Comparison of ENCODE assay signal across 9 cellular contexts in the genomic region with DNA sequence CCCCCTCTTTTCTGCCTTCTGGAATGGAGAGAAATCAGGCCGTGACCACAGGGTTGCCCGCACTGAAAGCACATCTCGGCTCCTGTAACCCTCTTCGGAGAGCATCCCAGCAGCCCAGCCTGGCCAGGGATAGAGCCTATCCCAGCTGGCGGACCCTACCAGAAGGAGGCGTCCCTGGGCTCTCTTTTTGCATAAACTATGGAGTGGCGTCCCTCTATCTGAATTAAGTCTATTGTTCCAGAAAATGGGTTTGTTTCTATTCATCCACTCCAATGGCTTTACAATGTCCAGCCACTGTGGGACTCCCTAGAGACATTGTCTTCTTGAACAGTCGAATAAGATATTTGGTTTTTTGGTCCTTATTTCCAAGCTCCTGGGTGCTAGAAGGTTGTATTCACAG. TPM values are rescaled to one million over a fixed set of nuclear protein-coding genes. Genes with fewer than 3 reads are reported as not detected.
A peak's percentile ranks its signal among the peaks of the same experiment; 100 is the strongest.
DNase-seq lines count a peak whose midpoint lies in the region; ATAC-seq, FAIRE-seq and TF ChIP-seq lines count a peak whose summit lies in the region.
"Had no signal": no experiment of that assay in that cellular context is flagged by ENCODE, and none has a peak within 500 bp of the region (broad histone marks: within the 10 kb centered on the region; RNA-seq: fewer than 3 reads in every experiment).

No MANE protein-coding gene starts in this region.

- TF ChIP-seq CTCF in D721Med (IDR thresholded peaks at IDR 0.05; ENCODE audit: insufficient read depth, missing control alignments) (peak; percentile 39), foreskin keratinocyte (conservative IDR thresholded peaks at IDR 0.05) (peak; percentile 32)

- H2BK5ac ChIP-seq in trophoblast cell (ENCODE audit: low read depth, low read length, poor library complexity), result no peak overlapping the region

- no peak overlapping the region for H3K4me3 ChIP-seq in trophoblast cell (ENCODE audit: low read depth, low read length)

- H2BK12ac ChIP-seq in trophoblast cell (ENCODE audit: low read length), result peak overlapping the region; percentile 53

- peaks cover 12% of the 10 kb centered on the region for H3K79me1 ChIP-seq in trophoblast cell (ENCODE audit: low read length)

- no CpG with 5 or more reads among the region's 8 CpGs for WGBS in trophoblast cell (ENCODE audit: extremely low coverage, insufficient coverage, insufficient read length)

- peak overlapping the region; percentile 24 for H4K12ac ChIP-seq in trophoblast cell (ENCODE audit: low read depth, low read length)

- H3K27me3 ChIP-seq in foreskin keratinocyte (peaks cover 25% of the 10 kb centered on the region), trophoblast cell (ENCODE audit: insufficient read depth, low read length) (no peaks in the 10 kb centered on the region)

- H3K36me3 ChIP-seq in trophoblast cell (ENCODE audit: control insufficient read depth in 1 of 2, insufficient read depth in 2 of 2, low read length in 2 of 2), result peaks cover 0 to 3% of the 10 kb centered on the region in 2 experiments

- no peak overlapping the region for H3K4ac ChIP-seq in trophoblast cell (ENCODE audit: low read depth, low read length)

- no peak overlapping the region for H3K18ac ChIP-seq in trophoblast cell (ENCODE audit: low read length)

- no peak overlapping the region for H2BK120ac ChIP-seq in trophoblast cell (ENCODE audit: insufficient read depth, low read length, poor library complexity)

- no peak overlapping the region for H3K23ac ChIP-seq in trophoblast cell (ENCODE audit: low read length)

- no peak for DNase-seq in D721Med (ENCODE audit: insufficient read length, low spot score)
- peak; percentile 16 for DNase-seq in NCI-H82 treated with DMSO at 0.1 percent for 48 hours (lab: John Stamatoyannopoulos, UW; ENCODE audit: unreplicated experiment)
- peak in 1 of 2 donors; percentile 23 for DNase-seq in foreskin keratinocyte
- DNase-seq in trophoblast cell, result no peak
- no peak for DNase-seq in NCI-H2227 treated with DMSO at 0.1 percent for 48 hours (lab: John Stamatoyannopoulos, UW)
- DNase-seq in stimulated activated CD8-positive, alpha-beta memory T cell treated with anti-CD3 and anti-CD28 coated beads, Interleukin-4, amount 100 ng/mL, for 48 hours, result no peak
- no peak for DNase-seq in HK-2 (ENCODE audit: unreplicated experiment)
- DNase-seq: amygdala had no signal

- H3K9ac ChIP-seq in trophoblast cell (ENCODE audit: low read length), result no peak overlapping the region

- no peak for ATAC-seq in foreskin keratinocyte
- ATAC-seq in HG03039 (IDR thresholded peaks at IDR 0.05; ENCODE audit: unreplicated experiment), result no peak

- H3K9me3 ChIP-seq in trophoblast cell (ENCODE audit: insufficient read depth, low read depth, low read length), result no peaks in the 10 kb centered on the region

- H3K27ac ChIP-seq in foreskin keratinocyte (no peak overlapping the region), trophoblast cell (ENCODE audit: low read depth, low read length) (peak overlapping the region; percentile 34)

- peak overlapping the region; percentile 90 for H3K4me2 ChIP-seq in trophoblast cell (ENCODE audit: low read length)

- H4K91ac ChIP-seq in trophoblast cell (ENCODE audit: low read depth, low read length), result no peak overlapping the region

- no peak overlapping the region for H4K8ac ChIP-seq in trophoblast cell (ENCODE audit: low read depth, low read length)

- H3K79me2 ChIP-seq in trophoblast cell (ENCODE audit: control insufficient read depth, insufficient read depth, low read length, poor library complexity), result peaks cover 5% of the 10 kb centered on the region

- H2AFZ ChIP-seq in trophoblast cell (ENCODE audit: insufficient read depth, low read length, poor library complexity), result no peak overlapping the region

- no peak overlapping the region for H3K14ac ChIP-seq in trophoblast cell (ENCODE audit: low read length)

- H3K4me1 ChIP-seq in foreskin keratinocyte (no peaks in the 10 kb centered on the region), trophoblast cell (ENCODE audit: control insufficient read depth in 1 of 2, insufficient read depth in 2 of 2, low read length in 2 of 2) (peaks cover 4 to 24% of the 10 kb centered on the region in 2 experiments)

- no peak overlapping the region for H2AK5ac ChIP-seq in trophoblast cell (ENCODE audit: low read length)

- no peak for FAIRE-seq in D721Med (lab: Jason Lieb, UNC)

RNA-seq across cellular contexts. Expression of a gene that starts 0.7 kb away (rescaled TPM):
- 0.37 and 0.42 TPM in 2 replicates for total RNA-seq in foreskin keratinocyte
- polyA plus RNA-seq in foreskin keratinocyte, result 0.06 and 0.07 TPM in 2 replicates
- 5.9 and 6.7 TPM in 2 replicates for polyA plus RNA-seq in trophoblast cell (2013)
